In the genomic region with DNA sequence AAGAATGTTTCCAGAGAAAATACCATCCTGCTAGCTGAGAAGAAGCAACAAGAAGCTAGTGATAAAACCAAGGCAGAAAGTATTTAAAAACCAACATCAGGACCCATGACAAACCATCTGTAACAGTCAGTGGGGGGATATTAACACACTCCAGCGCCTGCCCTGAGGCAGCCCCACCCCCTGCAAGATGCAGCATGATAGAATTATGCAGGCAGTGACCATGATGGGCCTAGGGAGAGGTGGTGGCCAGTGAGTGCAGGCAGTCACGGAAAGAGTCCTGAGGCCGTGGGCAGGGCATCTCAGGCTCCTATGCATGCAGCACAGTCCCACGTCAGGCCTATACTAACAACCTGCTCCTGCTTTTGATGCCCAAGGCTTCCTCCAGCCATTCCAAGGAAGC, we compare ENCODE assay signal across 7 cellular contexts.
"Had no signal": no experiment of that assay in that cellular context is flagged by ENCODE, and none has a peak within 500 bp of the region (broad histone marks: within the 10 kb centered on the region; RNA-seq: fewer than 3 reads in every experiment).

No MANE protein-coding gene starts in this region.

- H2AFZ ChIP-seq: GM23248 had no signal

- H3K9me3 Mint-ChIP-seq: H9 had no signal

- H3K4me3 ChIP-seq: GM23248, K562 had no signal

- H3K9ac ChIP-seq: GM23248 had no signal

- DNase-seq: GM23248, GOT3, H9, HCEC 1CT, IMR-90, KG1 had no signal

- ATAC-seq: K562 had no signal

- H3K27ac Mint-ChIP-seq: H9 had no signal

- H3K27ac ChIP-seq: GM23248 had no signal
